1 cellular context compared by ENCODE assay signal in genomic region chr1:10939654-10940450, GRCh38.
TF ChIP-seq lines count a peak whose summit lies in the region.

No MANE protein-coding gene starts in this region.

TF ChIP-seq in HepG2, 621 proteins besides CTCF, POLR2A, EP300 and RAD21 (continued from another document):
- TF ChIP-seq PATZ1 (CRISPR knock-in tag; IDR thresholded peaks at IDR 0.05) (peak; percentile 53; the same call in 1 of the 2 replicates), ZFP82 (CRISPR knock-in tag; IDR thresholded peaks at IDR 0.05; ENCODE audit: borderline replicate concordance) (no peak), ZFP36 (IDR thresholded peaks at IDR 0.05; ENCODE audit: borderline replicate concordance, low read depth, low read length, partially characterized antibody) (no peak), NFE2L2 (IDR thresholded peaks at IDR 0.05; ENCODE audit: low read length) (no peak), POLR2G (IDR thresholded peaks at IDR 0.05; ENCODE audit: low read depth, low read length) (peak; percentile 43; the same call in 1 of the 2 replicates), FOXC1 (CRISPR knock-in tag; IDR thresholded peaks at IDR 0.05; ENCODE audit: borderline replicate concordance) (0 out of 2 replicates have a peak, but pooled peaks have one; percentile 18), SAP130 (CRISPR knock-in tag; IDR thresholded peaks at IDR 0.05; ENCODE audit: low read depth) (0 out of 2 replicates have a peak, but pooled peaks have one; percentile 7), ZNF263 (CRISPR knock-in tag; IDR thresholded peaks at IDR 0.05) (peak; percentile 89), ZNF660 (CRISPR knock-in tag; IDR thresholded peaks at IDR 0.05; ENCODE audit: borderline replicate concordance, low read depth) (no peak), FOXK2 (IDR thresholded peaks at IDR 0.05) (no peak), GATAD2A (CRISPR knock-in tag; IDR thresholded peaks at IDR 0.05) (0 out of 2 replicates have a peak, but pooled peaks have one; percentile 16), ZBTB1 (CRISPR knock-in tag; IDR thresholded peaks at IDR 0.05; ENCODE audit: borderline replicate concordance) (no peak), ZNF687 (CRISPR knock-in tag; IDR thresholded peaks at IDR 0.05) (peak; percentile 56), CREB1 (IDR thresholded peaks at IDR 0.05) (no peak), CREB1 (CRISPR knock-in tag; IDR thresholded peaks at IDR 0.05) (no peak), ZNF770 (CRISPR knock-in tag; IDR thresholded peaks at IDR 0.05) (peak; percentile 91), ZNF292 (CRISPR knock-in tag; IDR thresholded peaks at IDR 0.05; ENCODE audit: borderline replicate concordance, low read depth) (no peak), TCF7 (IDR thresholded peaks at IDR 0.05; ENCODE audit: low read depth) (peak; percentile 36; the same call in 1 of the 2 replicates)
- TF ChIP-seq, protein P1, sequence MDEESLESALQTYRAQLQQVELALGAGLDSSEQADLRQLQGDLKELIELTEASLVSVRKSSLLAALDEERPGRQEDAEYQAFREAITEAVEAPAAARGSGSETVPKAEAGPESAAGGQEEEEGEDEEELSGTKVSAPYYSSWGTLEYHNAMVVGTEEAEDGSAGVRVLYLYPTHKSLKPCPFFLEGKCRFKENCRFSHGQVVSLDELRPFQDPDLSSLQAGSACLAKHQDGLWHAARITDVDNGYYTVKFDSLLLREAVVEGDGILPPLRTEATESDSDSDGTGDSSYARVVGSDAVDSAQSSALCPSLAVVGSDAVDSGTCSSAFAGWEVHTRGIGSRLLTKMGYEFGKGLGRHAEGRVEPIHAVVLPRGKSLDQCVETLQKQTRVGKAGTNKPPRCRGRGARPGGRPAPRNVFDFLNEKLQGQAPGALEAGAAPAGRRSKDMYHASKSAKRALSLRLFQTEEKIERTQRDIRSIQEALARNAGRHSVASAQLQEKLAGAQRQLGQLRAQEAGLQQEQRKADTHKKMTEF (CRISPR knock-in tag; IDR thresholded peaks at IDR 0.05), result no peak
- TF ChIP-seq, protein P2, sequence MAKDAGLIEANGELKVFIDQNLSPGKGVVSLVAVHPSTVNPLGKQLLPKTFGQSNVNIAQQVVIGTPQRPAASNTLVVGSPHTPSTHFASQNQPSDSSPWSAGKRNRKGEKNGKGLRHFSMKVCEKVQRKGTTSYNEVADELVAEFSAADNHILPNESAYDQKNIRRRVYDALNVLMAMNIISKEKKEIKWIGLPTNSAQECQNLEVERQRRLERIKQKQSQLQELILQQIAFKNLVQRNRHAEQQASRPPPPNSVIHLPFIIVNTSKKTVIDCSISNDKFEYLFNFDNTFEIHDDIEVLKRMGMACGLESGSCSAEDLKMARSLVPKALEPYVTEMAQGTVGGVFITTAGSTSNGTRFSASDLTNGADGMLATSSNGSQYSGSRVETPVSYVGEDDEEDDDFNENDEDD (CRISPR knock-in tag; IDR thresholded peaks at IDR 0.05; ENCODE audit: borderline replicate concordance), result 0 out of 2 replicates have a peak, but pooled peaks have one; percentile 38
